In the genomic region with DNA sequence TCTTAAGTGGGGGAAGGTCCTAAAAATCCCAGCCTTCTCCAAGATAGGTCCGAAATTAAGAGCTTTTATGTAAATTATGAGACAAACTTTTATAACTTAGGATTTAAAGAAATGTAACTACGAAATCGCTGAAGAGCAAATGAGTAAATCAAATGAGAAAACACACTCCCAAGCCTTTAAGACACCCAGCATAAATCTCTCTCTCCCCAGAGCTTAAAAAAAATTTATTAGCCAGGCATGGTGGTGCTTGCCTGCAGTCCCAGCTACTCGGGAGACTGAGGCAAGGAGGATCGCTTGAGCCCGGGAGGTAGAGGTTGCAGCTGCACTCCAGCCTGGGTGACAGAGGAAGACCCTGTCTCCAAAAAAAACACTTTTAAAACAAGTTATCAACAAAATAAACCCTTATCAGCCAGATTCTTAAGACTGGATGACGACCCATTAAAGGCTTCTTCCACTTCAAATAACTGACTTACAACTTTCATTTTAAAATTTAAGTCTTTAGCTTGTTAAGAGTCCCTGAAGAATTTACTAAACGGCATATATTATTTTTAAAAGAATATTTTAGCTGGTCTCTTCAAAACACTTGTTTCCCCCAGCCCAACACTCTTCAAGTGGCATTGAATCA, we compare ENCODE assay signal across 8 cellular contexts. TPM values are rescaled to one million over a fixed set of nuclear protein-coding genes. Genes with fewer than 3 reads are reported as not detected.
DNase-seq lines count a peak whose midpoint lies in the region; ATAC-seq and TF ChIP-seq lines count a peak whose summit lies in the region.

No MANE protein-coding gene starts in this region.

- POLR2A ChIA-PET in A673 (lab: Charles Lee; ENCODE audit: low non-redundant PET): no interaction called here

- CTCF ChIA-PET in A673 (lab: Charles Lee): no interaction called here

- no TSS peak for BruUV-seq in A673 (replicated peaks; lab: Mats Ljungman, UMichigan)

- intact Hi-C loops in A673 (cut with micrococcal nuclease; ENCODE audit: unreplicated experiment): no loop called here

- peak; percentile 47 for DNase-seq in A673 (ENCODE audit: low spot score)
- peak; percentile 16 for DNase-seq in central memory CD4-positive, alpha-beta T cell

- H3K4me3 ChIP-seq in A673 (ENCODE audit: low read depth, low read length, poor library complexity, severe bottlenecking) (peak overlapping the region; percentile 91), HUES64 (ENCODE audit: low read length) (peak overlapping the region; percentile 100), mucosa of rectum (ENCODE audit: low read length in 2 of 2) (peak overlapping the region; percentile 65 to 98)

- no peaks in the 10 kb centered on the region for H3K9me3 ChIP-seq in A673 (ENCODE audit: low read depth, low read length, poor library complexity, severe bottlenecking)
- H3K9me3 ChIP-seq in HUES64 (ENCODE audit: insufficient read depth, low read depth, low read length): no peaks in the 10 kb centered on the region
- no peaks in the 10 kb centered on the region for H3K9me3 ChIP-seq in mucosa of rectum (ENCODE audit: control insufficient read depth in 2 of 2, low read length in 2 of 2)

- H3K27ac ChIP-seq in A673 (ENCODE audit: low read depth, low read length, poor library complexity, severe bottlenecking): peak overlapping the region; percentile 100
- H3K27ac ChIP-seq in HUES64 (ENCODE audit: low read depth, low read length): no peak overlapping the region
- peak overlapping the region; percentile 86 to 100 for H3K27ac ChIP-seq in mucosa of rectum (ENCODE audit: low read depth in 2 of 2, low read length in 2 of 2)

- ATAC-seq in HG03159 (IDR thresholded peaks at IDR 0.05; ENCODE audit: unreplicated experiment): no peak
- no peak for ATAC-seq in HG03378 (IDR thresholded peaks at IDR 0.05; ENCODE audit: unreplicated experiment)
- no peak for ATAC-seq in GM18907 (IDR thresholded peaks at IDR 0.05; ENCODE audit: unreplicated experiment)
- no peak for ATAC-seq in HG02623 (IDR thresholded peaks at IDR 0.05; ENCODE audit: unreplicated experiment)

- H3K4me1 ChIP-seq in A673 (ENCODE audit: insufficient read depth, low read length, poor library complexity, severe bottlenecking) (peaks cover 14% of the 10 kb centered on the region), HUES64 (ENCODE audit: insufficient read depth, low read length) (peaks cover 17% of the 10 kb centered on the region), mucosa of rectum (ENCODE audit: control insufficient read depth in 2 of 2, insufficient read depth in 2 of 2, low read length in 2 of 2) (peaks cover 13 to 17% of the 10 kb centered on the region in 2 donors)

- 0 out of 2 replicates have a peak overlapping the region, but pooled peaks have one; percentile 37 for H3K9ac ChIP-seq in HUES64 (ENCODE audit: low read depth, low read length)
- peak overlapping the region; percentile 18 to 50 for H3K9ac ChIP-seq in mucosa of rectum (ENCODE audit: low read depth in 1 of 2, low read length in 2 of 2)

- no peaks in the 10 kb centered on the region for H3K27me3 ChIP-seq in A673 (replicated peaks; ENCODE audit: insufficient read depth, low read depth, low read length, poor library complexity)
- H3K27me3 ChIP-seq in HUES64 (ENCODE audit: insufficient read depth, low read length): no peaks in the 10 kb centered on the region
- no peaks in the 10 kb centered on the region for H3K27me3 ChIP-seq in mucosa of rectum (ENCODE audit: control insufficient read depth in 2 of 2, insufficient read depth in 2 of 2, low read length in 2 of 2)

- H3K36me3 ChIP-seq in A673 (ENCODE audit: insufficient read depth, low read length, poor library complexity, severe bottlenecking): peaks cover 29% of the 10 kb centered on the region
- peaks cover 45% of the 10 kb centered on the region for H3K36me3 ChIP-seq in HUES64 (ENCODE audit: insufficient read depth, low read length)
- H3K36me3 ChIP-seq in mucosa of rectum (ENCODE audit: control insufficient read depth in 2 of 2, insufficient read depth in 2 of 2, low read length in 2 of 2): peaks cover 0 to 11% of the 10 kb centered on the region in 2 donors

- no peak for TF ChIP-seq CTCF in A673 (conservative IDR thresholded peaks at IDR 0.05; ENCODE audit: low read depth, low read length)

- WGBS in HUES64: 82% methylated on average over 6 of the region's 8 CpGs

RNA-seq across cellular contexts. Expression of gene PTGES3, which starts 3.2 kb away (rescaled TPM):
- total RNA-seq in A673 (2021): 413 and 450 TPM in 2 replicates
- 371 TPM for polyA plus RNA-seq in HUES64 (2013, experiment 1 of 2)
- polyA plus RNA-seq in HUES64 (2013, experiment 2 of 2): 392 TPM

RNA-seq across cellular contexts. Expression of gene ATP5F1B, which starts 39.1 kb away (rescaled TPM):
- 1,089 and 1,126 TPM in 2 replicates for total RNA-seq in A673 (2021)
- 774 TPM for polyA plus RNA-seq in HUES64 (2013, experiment 1 of 2)
- polyA plus RNA-seq in HUES64 (2013, experiment 2 of 2): 792 TPM

RNA-seq across cellular contexts. Expression of gene NACA, which starts 40.2 kb away (rescaled TPM):
- total RNA-seq in A673 (2021): 906 and 908 TPM in 2 replicates
- polyA plus RNA-seq in HUES64 (2013, experiment 1 of 2): 1,225 TPM
- polyA plus RNA-seq in HUES64 (2013, experiment 2 of 2): 1,552 TPM

RNA-seq across cellular contexts. Expression of gene BAZ2A, which starts 54.7 kb away (rescaled TPM):
- 126 and 139 TPM in 2 replicates for total RNA-seq in A673 (2021)
- polyA plus RNA-seq in HUES64 (2013, experiment 1 of 2): 53.3 TPM
- polyA plus RNA-seq in HUES64 (2013, experiment 2 of 2): 58.5 TPM
